Comparison of ENCODE assay signal across 1 cellular context in genomic region chr12:53023-53734, GRCh38.
TF ChIP-seq lines count a peak whose summit lies in the region.

No MANE protein-coding gene starts in this region.

TF ChIP-seq in K562, 482 proteins besides CTCF, POLR2A, EP300 and RAD21 (continued from another document):
- TF ChIP-seq ZNF324 (CRISPR knock-in tag; IDR thresholded peaks at IDR 0.05) (no peak), NELFE (IDR thresholded peaks at IDR 0.05; ENCODE audit: insufficient read depth, insufficient read length) (no peak), ZNF518B (CRISPR knock-in tag; IDR thresholded peaks at IDR 0.05) (no peak), NEUROD1 (IDR thresholded peaks at IDR 0.05; ENCODE audit: borderline replicate concordance, low read depth, low read length, partially characterized antibody) (no peak)
